1 cellular context compared by ENCODE assay signal in genomic region chr5:65646938-65647337, GRCh38.
TF ChIP-seq lines count a peak whose summit lies in the region.

No MANE protein-coding gene starts in this region.

TF ChIP-seq in GM23338, 12 proteins besides CTCF, POLR2A, EP300 and RAD21 (continued from another document):
- no peak for TF ChIP-seq ETS1 (IDR thresholded peaks at IDR 0.05)
- TF ChIP-seq STAT1 (IDR thresholded peaks at IDR 0.05; ENCODE audit: unreplicated experiment): no peak
- TF ChIP-seq NANOG (IDR thresholded peaks at IDR 0.05; ENCODE audit: borderline replicate concordance): no peak
- TF ChIP-seq ZNF114 (CRISPR knock-in tag; IDR thresholded peaks at IDR 0.05): no peak
- no peak for TF ChIP-seq POLR2AphosphoS5 (IDR thresholded peaks at IDR 0.05; ENCODE audit: low read depth)
